In the genomic region with DNA sequence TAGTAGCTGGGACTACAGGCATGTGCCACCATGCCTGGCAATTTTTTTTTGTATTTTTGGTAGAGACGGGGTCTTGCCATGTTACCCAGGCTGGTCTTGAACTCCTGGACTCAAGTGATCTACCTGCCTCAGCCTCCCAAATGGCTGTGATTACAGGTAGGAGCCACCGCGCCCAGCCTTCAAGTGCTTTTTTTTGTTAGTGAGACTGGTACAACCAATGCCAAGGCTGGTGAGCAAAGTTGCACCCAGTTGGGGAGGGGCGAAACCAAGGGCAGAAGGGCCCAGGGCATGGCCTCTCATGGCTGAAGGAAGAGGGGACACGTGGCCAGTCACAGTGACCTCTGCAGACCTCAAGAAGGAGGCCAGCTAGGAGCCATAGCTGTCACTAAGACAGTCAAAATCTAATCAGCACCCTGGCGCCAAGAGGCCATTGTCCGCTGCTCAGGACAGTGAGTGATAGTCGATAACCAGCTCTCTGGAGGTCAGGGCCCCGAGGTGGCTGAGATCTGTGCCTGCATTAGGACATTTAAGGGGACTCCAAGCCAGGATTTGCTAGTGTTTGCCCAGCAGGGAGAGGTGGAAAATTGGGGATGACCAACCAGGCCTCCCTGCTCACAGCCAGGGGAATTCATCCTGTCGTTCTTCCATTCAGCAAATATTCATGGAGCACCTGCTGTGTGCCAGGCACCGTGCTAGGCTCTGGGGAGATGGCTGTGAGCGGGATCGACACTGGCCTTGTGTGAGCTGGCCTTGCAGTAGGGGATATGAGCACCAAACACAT, we compare ENCODE assay signal across 1 cellular context.
TF ChIP-seq lines count a peak whose summit lies in the region.

No MANE protein-coding gene starts in this region.

TF ChIP-seq in WTC11, 78 proteins besides CTCF, POLR2A, EP300 and RAD21 (continued from another document):
- peak; percentile 46; the same call in 1 of the 2 replicates for TF ChIP-seq PRDM15 (CRISPR knock-in tag; IDR thresholded peaks at IDR 0.05)
- TF ChIP-seq, protein P1, sequence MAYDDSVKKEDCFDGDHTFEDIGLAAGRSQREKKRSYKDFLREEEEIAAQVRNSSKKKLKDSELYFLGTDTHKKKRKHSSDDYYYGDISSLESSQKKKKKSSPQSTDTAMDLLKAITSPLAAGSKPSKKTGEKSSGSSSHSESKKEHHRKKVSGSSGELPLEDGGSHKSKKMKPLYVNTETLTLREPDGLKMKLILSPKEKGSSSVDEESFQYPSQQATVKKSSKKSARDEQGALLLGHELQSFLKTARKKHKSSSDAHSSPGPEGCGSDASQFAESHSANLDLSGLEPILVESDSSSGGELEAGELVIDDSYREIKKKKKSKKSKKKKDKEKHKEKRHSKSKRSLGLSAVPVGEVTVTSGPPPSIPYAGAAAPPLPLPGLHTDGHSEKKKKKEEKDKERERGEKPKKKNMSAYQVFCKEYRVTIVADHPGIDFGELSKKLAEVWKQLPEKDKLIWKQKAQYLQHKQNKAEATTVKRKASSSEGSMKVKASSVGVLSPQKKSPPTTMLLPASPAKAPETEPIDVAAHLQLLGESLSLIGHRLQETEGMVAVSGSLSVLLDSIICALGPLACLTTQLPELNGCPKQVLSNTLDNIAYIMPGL (CRISPR knock-in tag; IDR thresholded peaks at IDR 0.05) = no peak
- no peak for TF ChIP-seq IRF1 (CRISPR knock-in tag; IDR thresholded peaks at IDR 0.05)
- TF ChIP-seq ZNF532 (CRISPR knock-in tag; IDR thresholded peaks at IDR 0.05; ENCODE audit: borderline replicate concordance) = no peak
